Comparison of ENCODE assay signal across 18 cellular contexts in the genomic region with DNA sequence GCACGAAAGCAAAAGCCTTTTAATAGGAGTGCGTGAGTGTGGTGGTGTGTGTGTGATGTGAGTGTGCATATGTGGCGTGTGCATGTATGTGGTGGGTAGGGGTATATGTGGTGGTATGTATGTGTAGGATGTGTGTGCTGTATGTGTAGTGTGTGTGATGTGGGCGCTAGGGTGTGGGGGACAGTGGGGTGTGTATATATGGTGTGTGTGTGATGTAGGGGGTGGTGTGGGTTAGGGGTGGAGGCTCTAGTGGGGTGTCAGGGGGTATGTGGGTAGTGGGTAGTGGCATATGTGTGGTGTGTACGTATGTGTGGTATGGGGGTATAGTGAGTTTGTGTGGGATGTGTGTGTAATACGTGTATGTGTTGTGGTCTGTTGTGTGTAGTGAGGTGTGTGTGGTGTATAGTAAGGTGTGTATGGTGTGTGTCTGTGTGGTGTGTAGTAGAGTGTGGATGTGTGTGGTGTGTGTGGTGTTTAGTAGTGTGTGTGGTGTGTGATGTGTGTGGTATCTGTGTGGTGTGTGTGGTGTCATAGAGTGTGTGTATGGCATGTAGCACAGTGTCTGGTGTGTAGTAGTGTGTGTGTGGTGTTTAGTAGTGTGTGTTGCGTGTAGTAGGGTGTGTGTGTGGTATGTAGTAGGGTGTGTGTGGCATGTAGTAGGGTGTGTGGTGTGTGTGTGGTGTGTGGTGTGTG.
"Had no signal": no experiment of that assay in that cellular context is flagged by ENCODE, and none has a peak within 500 bp of the region (broad histone marks: within the 10 kb centered on the region; RNA-seq: fewer than 3 reads in every experiment).

No MANE protein-coding gene starts in this region.

- H3K27me3 ChIP-seq: body of pancreas, cardiac muscle cell, upper lobe of left lung had no signal

- H3K9me3 ChIP-seq: body of pancreas, heart right ventricle, thoracic aorta, upper lobe of left lung had no signal

- ATAC-seq: body of pancreas had no signal

- DNase-seq: activated CD4-positive, alpha-beta memory T cell treated with anti-CD3 and anti-CD28 coated beads, Interleukin-2, amount 10 ng/mL, durations not matched to agents 7 days and 5 days; activated CD4-positive, alpha-beta T cell treated with anti-CD3 and anti-CD28 coated beads, Interleukin-2, amount 10 ng/mL, durations not matched to agents 24 days and 14 days; activated effector memory CD4-positive, alpha-beta T cell treated with anti-CD3 and anti-CD28 coated beads, Interleukin-2, amount 50 U/mL, for 16 hours; activated naive CD4-positive, alpha-beta T cell treated with anti-CD3 and anti-CD28 coated beads, Interleukin-2, amount 10 ng/mL, durations not matched to agents 7 days and 5 days; activated T-cell treated with anti-CD3 and anti-CD28 coated beads for 4 hours; anterior cingulate cortex; body of pancreas; effector CD8-positive, alpha-beta T cell; foreskin fibroblast; heart right ventricle; islet precursor cell; left cardiac atrium; stimulated activated CD4-positive, alpha-beta T cell treated with anti-CD3 and anti-CD28 coated beads, Interleukin-4, amount 100 ng/mL, for 24 hours; stimulated activated naive CD4-positive, alpha-beta T cell treated with Interleukin-2 at 50 U/mL for 16 hours; upper lobe of left lung had no signal

- H3K36me3 ChIP-seq: cardiac muscle cell, heart right ventricle, thoracic aorta, upper lobe of left lung had no signal

- H3K4me3 ChIP-seq: body of pancreas, cardiac muscle cell, heart right ventricle, smooth muscle cell, upper lobe of left lung had no signal

- H3K27ac ChIP-seq: body of pancreas, cardiac muscle cell, upper lobe of left lung had no signal
